22 cellular contexts compared by ENCODE assay signal in genomic region chr9:34568133-34568532, GRCh38. TPM values are rescaled to one million over a fixed set of nuclear protein-coding genes. Genes with fewer than 3 reads are reported as not detected.
"Had no signal": no experiment of that assay in that cellular context is flagged by ENCODE, and none has a peak within 500 bp of the region (broad histone marks: within the 10 kb centered on the region; RNA-seq: fewer than 3 reads in every experiment).

No MANE protein-coding gene starts in this region.

- H3K9me2 ChIP-seq: SK-N-SH had no signal

- H3K27ac ChIP-seq: PC-9, SJCRH30 had no signal

- H3K9ac ChIP-seq: SK-N-SH had no signal

- H3K36me3 Mint-ChIP-seq: activated naive CD4-positive, alpha-beta T cell treated with anti-CD3 and anti-CD28 coated beads, Interleukin-2, amount 10 ng/mL, durations not matched to agents 7 days and 5 days; activated naive CD8-positive, alpha-beta T cell treated with anti-CD3 and anti-CD28 coated beads for 36 hours had no signal

- H3K36me3 ChIP-seq: SJCRH30 had no signal

- H3K4me1 Mint-ChIP-seq: activated naive CD4-positive, alpha-beta T cell treated with anti-CD3 and anti-CD28 coated beads, Interleukin-2, amount 10 ng/mL, durations not matched to agents 7 days and 5 days; activated naive CD8-positive, alpha-beta T cell treated with anti-CD3 and anti-CD28 coated beads for 36 hours had no signal

- H3K27me3 ChIP-seq: SJCRH30 had no signal

- H3K4me2 ChIP-seq: PC-9, SK-N-SH had no signal

- H3K4me3 ChIP-seq: PC-9, SJCRH30 had no signal

- H3K27ac Mint-ChIP-seq: activated CD8-positive, alpha-beta T cell treated with anti-CD3 and anti-CD28 coated beads for 36 hours; activated naive CD4-positive, alpha-beta T cell treated with anti-CD3 and anti-CD28 coated beads, Interleukin-2, amount 10 ng/mL, durations not matched to agents 7 days and 5 days; activated naive CD8-positive, alpha-beta T cell treated with anti-CD3 and anti-CD28 coated beads for 36 hours; activated T-cell treated with anti-CD3 and anti-CD28 coated beads, Interleukin-2, amount 50 U/mL, for 72 hours; activated T-helper 2 cell treated with anti-CD3 and anti-CD28 coated beads, Interferon-gamma antibody, Interleukin-2, Interleukin-4, amounts not matched to agents 10 μg/mL and 5 μg/mL and 100 μg/mL, durations not matched to agents 14 hours and 24 hours and 36 hours had no signal

- H3K4me3 Mint-ChIP-seq: activated CD8-positive, alpha-beta T cell treated with anti-CD3 and anti-CD28 coated beads for 36 hours; activated naive CD4-positive, alpha-beta T cell treated with anti-CD3 and anti-CD28 coated beads, Interleukin-2, amount 10 ng/mL, durations not matched to agents 7 days and 5 days; activated naive CD8-positive, alpha-beta T cell treated with anti-CD3 and anti-CD28 coated beads for 36 hours; activated T-cell treated with anti-CD3 and anti-CD28 coated beads, Interleukin-2, amount 50 U/mL, for 72 hours had no signal

- ATAC-seq: activated CD4-positive, CD25-positive, alpha-beta regulatory T cell treated with anti-CD3 and anti-CD28 coated beads, Interleukin-2, amount 50 U/mL, for 24 hours; activated CD8-positive, alpha-beta T cell treated with anti-CD3 and anti-CD28 coated beads for 36 hours; activated T-cell treated with anti-CD3 and anti-CD28 coated beads, Interleukin-2, amount 50 U/mL, for 72 hours had no signal

- H3K9me3 Mint-ChIP-seq: activated CD8-positive, alpha-beta T cell treated with anti-CD3 and anti-CD28 coated beads for 36 hours; activated naive CD4-positive, alpha-beta T cell treated with anti-CD3 and anti-CD28 coated beads, Interleukin-2, amount 10 ng/mL, durations not matched to agents 7 days and 5 days; activated naive CD8-positive, alpha-beta T cell treated with anti-CD3 and anti-CD28 coated beads for 36 hours; activated T-cell treated with anti-CD3 and anti-CD28 coated beads, Interleukin-2, amount 50 U/mL, for 72 hours; activated T-helper 2 cell treated with anti-CD3 and anti-CD28 coated beads, Interferon-gamma antibody, Interleukin-2, Interleukin-4, amounts not matched to agents 10 μg/mL and 5 μg/mL and 100 μg/mL, durations not matched to agents 14 hours and 24 hours and 36 hours had no signal

- DNase-seq: activated CD4-positive, alpha-beta T cell treated with anti-CD3 and anti-CD28 coated beads for 4 hours; activated CD8-positive, alpha-beta memory T cell treated with anti-CD3 and anti-CD28 coated beads, Interleukin-2, amount 50 U/mL, for 4 hours; activated CD8-positive, alpha-beta T cell treated with anti-CD3 and anti-CD28 coated beads for 36 hours; activated gamma-delta T cell treated with Interleukin-2 at 50 U/mL for 16 hours; activated naive CD4-positive, alpha-beta T cell treated with anti-CD3 and anti-CD28 coated beads, Interleukin-2, amount 10 ng/mL, durations not matched to agents 7 days and 5 days; activated naive CD8-positive, alpha-beta T cell treated with anti-CD3 and anti-CD28 coated beads for 36 hours; activated T-cell treated with anti-CD3 and anti-CD28 coated beads, Interleukin-2, amount 50 U/mL, for 72 hours; Karpas-422; MM.1S; NCI-H1105; NCI-H1436; NCI-H2029 treated with DMSO at 0.1 percent for 48 hours; NCI-H345; NCI-H510A; PC-9; SJCRH30; T-helper 1 cell had no signal

- H2AFZ ChIP-seq: PC-9 had no signal

- H3K9me3 ChIP-seq: SJCRH30, SK-N-SH had no signal

RNA-seq across cellular contexts. Expression of gene CNTFR, which starts 21.4 kb away (rescaled TPM):
- total RNA-seq: activated CD8-positive, alpha-beta T cell treated with anti-CD3 and anti-CD28 coated beads for 36 hours; activated naive CD8-positive, alpha-beta T cell treated with anti-CD3 and anti-CD28 coated beads for 36 hours; activated T-cell treated with anti-CD3 and anti-CD28 coated beads, Interleukin-2, amount 50 U/mL, for 72 hours; activated T-helper 2 cell treated with anti-CD3 and anti-CD28 coated beads, Interferon-gamma antibody, Interleukin-2, Interleukin-4, amounts not matched to agents 10 μg/mL and 5 μg/mL and 100 μg/mL, durations not matched to agents 14 hours and 24 hours and 36 hours; PC-9; RPMI7951; T-helper 2 cell treated with Interferon-gamma antibody and Interleukin-4, amounts not matched to agents 100 ng/mL and 5 ng/mL, for 36 hours had no signal

RNA-seq across cellular contexts. Expression of gene ENHO, which starts 45.3 kb away (rescaled TPM):
- total RNA-seq: activated CD8-positive, alpha-beta T cell treated with anti-CD3 and anti-CD28 coated beads for 36 hours; activated T-helper 2 cell treated with anti-CD3 and anti-CD28 coated beads, Interferon-gamma antibody, Interleukin-2, Interleukin-4, amounts not matched to agents 10 μg/mL and 5 μg/mL and 100 μg/mL, durations not matched to agents 14 hours and 24 hours and 36 hours; PC-9; SJCRH30; T-helper 2 cell treated with Interferon-gamma antibody and Interleukin-4, amounts not matched to agents 100 ng/mL and 5 ng/mL, for 36 hours had no signal
